ENCODE assay signal across 17 cellular contexts in the genomic region with DNA sequence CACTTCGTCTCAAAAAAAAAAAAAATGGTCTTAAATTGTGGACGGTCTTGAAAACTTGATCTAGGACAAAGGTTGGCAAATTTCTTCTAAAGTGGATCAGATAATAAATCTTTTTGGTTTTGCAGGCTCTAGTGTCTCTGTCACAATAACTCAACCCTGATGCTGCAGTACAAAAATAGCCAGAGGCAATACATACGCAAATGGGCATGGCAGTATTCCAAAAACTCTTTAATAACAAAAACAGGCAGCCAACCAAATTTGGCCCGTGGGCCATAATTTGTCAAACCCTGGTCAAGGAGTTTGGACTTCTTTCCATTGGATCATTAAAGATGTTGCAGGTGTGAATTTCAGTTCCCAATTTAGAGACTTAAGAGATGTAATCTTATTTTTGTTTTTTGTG.
"Had no signal": no experiment of that assay in that cellular context is flagged by ENCODE, and none has a peak within 500 bp of the region (broad histone marks: within the 10 kb centered on the region; RNA-seq: fewer than 3 reads in every experiment).

No MANE protein-coding gene starts in this region.

- H3K36me3 ChIP-seq: colonic mucosa, left lung, ovary, WERI-Rb-1 had no signal

- H3K9me3 ChIP-seq: colonic mucosa, ovary had no signal

- H3K4me1 ChIP-seq: body of pancreas, colonic mucosa, left lung had no signal

- H3K27me3 ChIP-seq: body of pancreas, colonic mucosa, ovary had no signal

- DNase-seq: activated CD8-positive, alpha-beta T cell treated with anti-CD3 and anti-CD28 coated beads for 36 hours; activated gamma-delta T cell; activated T-cell treated with anti-CD3 and anti-CD28 coated beads, Interleukin-2, amount 50 U/mL, for 48 hours; amniotic stem cell; body of pancreas; central memory CD4-positive, alpha-beta T cell; colonic mucosa; hippocampal formation; kidney; left lung; naive B cell; ovary; stimulated activated CD4-positive, alpha-beta T cell treated with anti-CD3 and anti-CD28 coated beads, Interleukin-12 subunit alpha, Interleukin-12 subunit beta, amount 100 ng/mL, for 4 hours; stimulated activated CD4-positive, alpha-beta T cell treated with anti-CD3 and anti-CD28 coated beads, Interleukin-2, amount 100 ng/mL, for 24 hours; WERI-Rb-1 had no signal

- H3K27ac ChIP-seq: body of pancreas, colonic mucosa, left lung, ovary, WERI-Rb-1 had no signal

- H3K4me3 ChIP-seq: body of pancreas, colonic mucosa, left lung, ovary had no signal

- ATAC-seq: activated CD8-positive, alpha-beta T cell treated with anti-CD3 and anti-CD28 coated beads for 36 hours; activated naive CD4-positive, alpha-beta T cell treated with anti-CD3 and anti-CD28 coated beads, Interleukin-2, amount 50 U/mL, for 72 hours; body of pancreas; esophagus mucosa; left lung had no signal
